ENCODE assay signal across 18 cellular contexts in the genomic region with DNA sequence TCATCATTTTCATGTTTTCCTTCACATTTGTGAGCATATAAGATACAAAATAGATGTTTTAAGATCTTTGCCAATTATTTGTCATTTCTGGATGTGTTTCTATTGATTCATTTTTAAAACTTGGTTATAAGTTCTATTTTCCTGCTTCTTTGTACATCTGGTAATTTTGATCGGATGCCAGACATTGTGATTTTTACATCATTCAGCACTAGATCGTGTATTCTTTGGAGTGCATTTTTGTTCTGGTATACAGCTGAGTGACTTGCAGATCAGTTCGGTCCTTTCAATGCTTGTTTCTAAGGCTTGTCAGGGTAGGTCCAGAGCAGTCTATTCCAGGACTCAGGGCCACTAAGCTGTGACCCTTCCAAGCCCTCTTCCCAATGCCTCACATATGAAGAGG.
DNase-seq lines count a peak whose midpoint lies in the region; ATAC-seq and TF ChIP-seq lines count a peak whose summit lies in the region.
"Had no signal": no experiment of that assay in that cellular context is flagged by ENCODE, and none has a peak within 500 bp of the region (broad histone marks: within the 10 kb centered on the region; RNA-seq: fewer than 3 reads in every experiment).

No MANE protein-coding gene starts in this region.

- no peak overlapping the region for H2BK12ac ChIP-seq in H9 (ENCODE audit: insufficient read length, low read depth, low read length)

- intact Hi-C loops in MCF 10A (cut with micrococcal nuclease), result loop anchor here (5.0 kb wide), 1 partner anchor 196 kb away; the partner anchor contains the start of gene KLF12
- intact Hi-C loops in breast epithelium (cut with DNase I; ENCODE audit: low total_unique reads), result no loop called here

- H3K4me3 Mint-ChIP-seq in MCF 10A (ENCODE audit: unreplicated experiment), result no peak overlapping the region
- H3K4me3 Mint-ChIP-seq in stimulated activated naive B cell treated with anti-CD40 and anti-IgM and Interleukin-4, amounts not matched to agents 10 μg/mL and 1 μg/mL and 100 μg/mL, for 72 hours, result no peak overlapping the region
- no peak overlapping the region for H3K4me3 Mint-ChIP-seq in H9
- H3K4me3 Mint-ChIP-seq: B cell, CD14-positive monocyte had no signal

- H3K36me3 Mint-ChIP-seq in MCF 10A (ENCODE audit: insufficient read depth, unreplicated experiment) (no peaks in the 10 kb centered on the region), H9 (ENCODE audit: insufficient read depth in 1 of 3, low read depth in 3 of 3) (peaks cover 0 to 4% (median 2%) of the 10 kb centered on the region in 3 experiments; a peak in 2 of 7 replicates)
- peaks cover 10 to 23% of the 10 kb centered on the region in 2 donors for H3K36me3 Mint-ChIP-seq in stimulated activated naive B cell treated with anti-CD40 and anti-IgM and Interleukin-4, amounts not matched to agents 10 μg/mL and 1 μg/mL and 100 μg/mL, for 72 hours
- H3K36me3 Mint-ChIP-seq: CD14-positive monocyte had no signal

- H3K9me3 ChIP-seq in breast epithelium (no peaks in the 10 kb centered on the region), H9 (ENCODE audit: control insufficient read depth, low read depth, low read length) (no peaks in the 10 kb centered on the region)

- no peak overlapping the region for H3K4ac ChIP-seq in H9 (ENCODE audit: low read depth, low read length)

- H3K18ac ChIP-seq in H9 (ENCODE audit: insufficient read length, low read depth, low read length), result no peak overlapping the region

- no peaks in the 10 kb centered on the region for H3K36me3 ChIP-seq in breast epithelium

- no peak for DNase-seq in MCF 10A (ENCODE audit: unreplicated experiment)
- no peak for DNase-seq in breast epithelium (ENCODE audit: low spot score in 2 of 2)
- peak; percentile 33 to 63 for DNase-seq in cardiac fibroblast (ENCODE audit: low read depth in 2 of 2)
- peak; percentile 48 for DNase-seq in fibroblast of pulmonary artery (ENCODE audit: low read depth)
- DNase-seq in stimulated activated naive B cell treated with anti-CD40 and anti-IgM and Interleukin-4, amounts not matched to agents 10 μg/mL and 1 μg/mL and 100 μg/mL, for 72 hours, result no peak
- no peak for DNase-seq in activated gamma-delta T cell treated with Interleukin-2 at 50 U/mL for 16 hours
- DNase-seq in H9, result no peak
- DNase-seq: DMS79, Karpas-422, NCI-H1694, NCI-H2081, NCI-H2171, NCI-H345, NCI-H526 had no signal

- POLR2A ChIA-PET in MCF 10A (lab: Yijun Ruan, JAX), result no interaction called here

- TF ChIP-seq POLR2A in breast epithelium (IDR thresholded peaks at IDR 0.05), result no peak

- no peak overlapping the region for H3K23ac ChIP-seq in H9 (ENCODE audit: insufficient read length, low read depth, low read length)

- no peak overlapping the region for H2BK20ac ChIP-seq in H9 (ENCODE audit: low read depth, low read length, poor library complexity, severe bottlenecking)

- H3K4me1 Mint-ChIP-seq in MCF 10A (ENCODE audit: insufficient read depth, unreplicated experiment) (peaks cover 34% of the 10 kb centered on the region), H9 (peaks cover 28% of the 10 kb centered on the region in 2 experiments)
- H3K4me1 Mint-ChIP-seq in stimulated activated naive B cell treated with anti-CD40 and anti-IgM and Interleukin-4, amounts not matched to agents 10 μg/mL and 1 μg/mL and 100 μg/mL, for 72 hours, result peaks cover 17 to 34% of the 10 kb centered on the region in 2 donors
- H3K4me1 Mint-ChIP-seq: CD14-positive monocyte had no signal

- no peak overlapping the region for H2BK120ac ChIP-seq in H9 (ENCODE audit: low read depth, low read length, poor library complexity, severe bottlenecking)

- BruUV-seq in MCF 10A (replicated peaks; lab: Mats Ljungman, UMichigan), result no TSS peak

- no peak overlapping the region for H4K5ac ChIP-seq in H9 (ENCODE audit: insufficient read length, low read depth, low read length)

- no peaks in the 10 kb centered on the region for H3K4me1 ChIP-seq in breast epithelium
- peaks cover 6% of the 10 kb centered on the region for H3K4me1 ChIP-seq in H9 (ENCODE audit: insufficient read depth, low read length)

- H2BK15ac ChIP-seq in H9 (ENCODE audit: low read depth, low read length), result no peak overlapping the region

- H3K27ac ChIP-seq in breast epithelium, result no peak overlapping the region
- no peak overlapping the region for H3K27ac ChIP-seq in H9 (ENCODE audit: insufficient read length, low read depth, low read length)

- H3K9me3 Mint-ChIP-seq in MCF 10A (ENCODE audit: unreplicated experiment), result no peaks in the 10 kb centered on the region
- H3K9me3 Mint-ChIP-seq in stimulated activated naive B cell treated with anti-CD40 and anti-IgM and Interleukin-4, amounts not matched to agents 10 μg/mL and 1 μg/mL and 100 μg/mL, for 72 hours, result no peaks in the 10 kb centered on the region
- H3K9me3 Mint-ChIP-seq in H9, result no peaks in the 10 kb centered on the region

- H3K4me3 ChIP-seq in breast epithelium, result no peak overlapping the region
- H3K4me3 ChIP-seq in cardiac fibroblast (replicated peaks in 1 of 2; ENCODE audit: low read depth in 2 of 2, low read length in 2 of 2), result no peak overlapping the region
- no peak overlapping the region for H3K4me3 ChIP-seq in fibroblast of pulmonary artery (replicated peaks; ENCODE audit: low read depth, low read length)

- H4K20me1 ChIP-seq in H9 (ENCODE audit: control insufficient read depth, insufficient read depth, insufficient read length), result no peaks in the 10 kb centered on the region

- no peak overlapping the region for H3T11ph ChIP-seq in H9 (ENCODE audit: low read length)

- no peaks in the 10 kb centered on the region for H3K79me2 ChIP-seq in H9 (ENCODE audit: insufficient read depth, low read length)

- H3K14ac ChIP-seq in H9 (ENCODE audit: insufficient read depth, low read length), result no peak overlapping the region

- H3K27ac Mint-ChIP-seq in MCF 10A (ENCODE audit: low read depth, unreplicated experiment) (peak overlapping the region; percentile 79), H9 (no peak overlapping the region; a peak in 1 of 7 replicates)
- H3K27ac Mint-ChIP-seq in stimulated activated naive B cell treated with anti-CD40 and anti-IgM and Interleukin-4, amounts not matched to agents 10 μg/mL and 1 μg/mL and 100 μg/mL, for 72 hours, result peak overlapping the region; percentile 37
- H3K27ac Mint-ChIP-seq: B cell, CD14-positive monocyte had no signal

- no peak overlapping the region for H4K8ac ChIP-seq in H9 (replicated peaks; ENCODE audit: insufficient read length, low read depth, low read length)

- no peak overlapping the region for H3K4me2 ChIP-seq in H9 (ENCODE audit: insufficient read depth, insufficient read length, low read length)

- CTCF ChIA-PET in MCF 10A (lab: Yijun Ruan, JAX), result interaction anchor here (1.0 to 1.1 kb wide), 2 partner anchors 351 to 1290 kb away, joined by 3 to 4 read pairs; no protein-coding TSS in a partner anchor

- TF ChIP-seq CTCF in MCF 10A (IDR thresholded peaks at IDR 0.05; ENCODE audit: unreplicated experiment), result no peak
- no peak for TF ChIP-seq CTCF in breast epithelium (IDR thresholded peaks at IDR 0.05)
- TF ChIP-seq CTCF in cardiac fibroblast (IDR thresholded peaks at IDR 0.05; ENCODE audit: low read depth, low read length), result no peak
- no peak for TF ChIP-seq CTCF in fibroblast of pulmonary artery (IDR thresholded peaks at IDR 0.05; ENCODE audit: low read length, missing control alignments)
- no peak for TF ChIP-seq CTCF in H9 (conservative IDR thresholded peaks at IDR 0.05)

- H3K27me3 Mint-ChIP-seq in MCF 10A (ENCODE audit: insufficient read depth, unreplicated experiment) (no peaks in the 10 kb centered on the region), H9 (ENCODE audit: low read depth) (no peaks in the 10 kb centered on the region)
- no peaks in the 10 kb centered on the region for H3K27me3 Mint-ChIP-seq in stimulated activated naive B cell treated with anti-CD40 and anti-IgM and Interleukin-4, amounts not matched to agents 10 μg/mL and 1 μg/mL and 100 μg/mL, for 72 hours
- H3K27me3 Mint-ChIP-seq: B cell had no signal

- H4K91ac ChIP-seq in H9 (ENCODE audit: insufficient read length, low read depth, low read length), result no peak overlapping the region

- WGBS in H9 (ENCODE audit: extremely low coverage, insufficient read length, low lambda C conversion rate), result no CpG with 5 or more reads among the region's 3 CpGs

- H2BK5ac ChIP-seq in H9 (ENCODE audit: insufficient read length, low read length), result no peak overlapping the region

- ATAC-seq in stimulated activated naive B cell treated with anti-CD40 and anti-IgM and Interleukin-4, amounts not matched to agents 10 μg/mL and 1 μg/mL and 100 μg/mL, for 72 hours (replicated peaks), result no peak
- ATAC-seq in GM21529 (IDR thresholded peaks at IDR 0.05; ENCODE audit: unreplicated experiment), result no peak
- ATAC-seq: Right ventricle myocardium inferior had no signal

- no peak overlapping the region for H3K9ac ChIP-seq in H9 (ENCODE audit: extremely low read depth, insufficient read length, low read length)

- H3K79me1 ChIP-seq in H9 (ENCODE audit: insufficient read depth, low read depth, low read length, poor library complexity, severe bottlenecking), result no peaks in the 10 kb centered on the region

- no peaks in the 10 kb centered on the region for H3K27me3 ChIP-seq in breast epithelium
- no peaks in the 10 kb centered on the region for H3K27me3 ChIP-seq in H9 (ENCODE audit: insufficient read depth, low read length)

- H3K56ac ChIP-seq in H9 (ENCODE audit: insufficient read length, low read depth, low read length), result no peak overlapping the region

- H2AFZ ChIP-seq in H9 (ENCODE audit: low read length), result no peak overlapping the region

- no peak overlapping the region for H2AK5ac ChIP-seq in H9 (ENCODE audit: insufficient read length, low read length)

- no peaks in the 10 kb centered on the region for H3K23me2 ChIP-seq in H9 (ENCODE audit: insufficient read length, low read depth, low read length, poor library complexity, severe bottlenecking)

Comparison
In these comparisons a context has a peak if more than half of its experiments do, and no peak if none do; other contexts are left out.
1. DNase-seq: peak in cardiac fibroblast (2 of 2) and fibroblast of pulmonary artery (single experiment); none in MCF 10A (single experiment), breast epithelium (0 of 2), stimulated activated naive B cell treated with anti-CD40 and anti-IgM and Interleukin-4, amounts not matched to agents 10 μg/mL and 1 μg/mL and 100 μg/mL, for 72 hours (single experiment), activated gamma-delta T cell treated with Interleukin-2 at 50 U/mL for 16 hours (single experiment) and H9 (single experiment).
2. H3K27ac Mint-ChIP-seq: peak in MCF 10A (single experiment) and stimulated activated naive B cell treated with anti-CD40 and anti-IgM and Interleukin-4, amounts not matched to agents 10 μg/mL and 1 μg/mL and 100 μg/mL, for 72 hours (single experiment); none in H9 (0 of 3).